23 cellular contexts compared by ENCODE assay signal in genomic region chr7:86664991-86665390, GRCh38. TPM values are rescaled to one million over a fixed set of nuclear protein-coding genes. Genes with fewer than 3 reads are reported as not detected.
DNase-seq lines count a peak whose midpoint lies in the region; ATAC-seq and TF ChIP-seq lines count a peak whose summit lies in the region.
"Had no signal": no experiment of that assay in that cellular context is flagged by ENCODE, and none has a peak within 500 bp of the region (broad histone marks: within the 10 kb centered on the region; RNA-seq: fewer than 3 reads in every experiment).

No MANE protein-coding gene starts in this region.

- H3K9me2 ChIP-seq in GM23338 (ENCODE audit: insufficient read depth), result no peaks in the 10 kb centered on the region

- no peaks in the 10 kb centered on the region for H3K36me3 ChIP-seq in GM23338 (ENCODE audit: insufficient read depth)
- H3K36me3 ChIP-seq in SJCRH30, result no peaks in the 10 kb centered on the region
- H3K36me3 ChIP-seq: BE2C; BLaER1 treated with 17β-estradiol and CSF1 and Interleukin-3, amounts not matched to agents 10 nM and 100 nM had no signal

- ATAC-seq in GM23338, result no peak

- no peak overlapping the region for H3K4me2 ChIP-seq in GM23338
- H3K4me2 ChIP-seq: BLaER1 treated with 17β-estradiol and CSF1 and Interleukin-3, amounts not matched to agents 10 nM and 100 nM had no signal

- peak overlapping the region; percentile 97 for H3K27ac ChIP-seq in angular gyrus (ENCODE audit: low read depth, low read length)
- H3K27ac ChIP-seq in dorsolateral prefrontal cortex, result peak overlapping the region; percentile 44 to 99 (median 97)
- peak overlapping the region; percentile 94 for H3K27ac ChIP-seq in substantia nigra (ENCODE audit: low read depth, low read length, poor library complexity, severe bottlenecking)
- no peak overlapping the region for H3K27ac ChIP-seq in GM23338 (ENCODE audit: low read depth)
- H3K27ac ChIP-seq in SJCRH30, result no peak overlapping the region
- H3K27ac ChIP-seq: 22Rv1; BLaER1 treated with 17β-estradiol and CSF1 and Interleukin-3, amounts not matched to agents 10 nM and 100 nM had no signal

- no peaks in the 10 kb centered on the region for H3K9me3 ChIP-seq in SJCRH30 (replicated peaks)
- H3K9me3 ChIP-seq: BE2C; BLaER1 treated with 17β-estradiol and CSF1 and Interleukin-3, amounts not matched to agents 10 nM and 100 nM had no signal

- H3F3A ChIP-seq in GM23338 (replicated peaks; ENCODE audit: low read depth), result no peaks in the 10 kb centered on the region

- no peaks in the 10 kb centered on the region for H4K20me1 ChIP-seq in GM23338 (replicated peaks; ENCODE audit: insufficient read depth)
- H4K20me1 ChIP-seq: BLaER1 treated with 17β-estradiol and CSF1 and Interleukin-3, amounts not matched to agents 10 nM and 100 nM had no signal

- no peak for TF ChIP-seq CTCF in dorsolateral prefrontal cortex (IDR thresholded peaks at IDR 0.05 in 54 of 56, conservative IDR thresholded peaks at IDR 0.05 in 2 of 56; ENCODE audit: low read depth in 1 of 56, partially characterized antibody in 56 of 56)
- TF ChIP-seq CTCF in GM23338 (conservative IDR thresholded peaks at IDR 0.05; ENCODE audit: low read depth in 2 of 2), result no peak
- TF ChIP-seq CTCF in GM13977 (IDR thresholded peaks at IDR 0.05; ENCODE audit: extremely low read depth, insufficient read depth, missing control alignments), result no peak

- H3K4me3 ChIP-seq in dorsolateral prefrontal cortex (peak overlapping the region in 12 of 59 donors; percentile 2 to 37 (median 8)), GM23338 (no peak overlapping the region), SJCRH30 (no peak overlapping the region)
- H3K4me3 ChIP-seq: BLaER1 treated with 17β-estradiol and CSF1 and Interleukin-3, amounts not matched to agents 10 nM and 100 nM had no signal

- no peak overlapping the region for H3K4me3 Mint-ChIP-seq in GM23338
- H3K4me3 Mint-ChIP-seq: CD14-positive monocyte; CD4-positive, alpha-beta T cell; CD8-positive, alpha-beta memory T cell had no signal

- H3K4me1 ChIP-seq in GM23338 (ENCODE audit: insufficient read depth) (peaks cover 19% of the 10 kb centered on the region), SJCRH30 (no peaks in the 10 kb centered on the region)
- H3K4me1 ChIP-seq: BE2C; BLaER1 treated with 17β-estradiol and CSF1 and Interleukin-3, amounts not matched to agents 10 nM and 100 nM had no signal

- H3K4me1 Mint-ChIP-seq in GM23338, result peaks cover 17% of the 10 kb centered on the region
- H3K4me1 Mint-ChIP-seq: CD14-positive monocyte; CD8-positive, alpha-beta memory T cell had no signal

- no peaks in the 10 kb centered on the region for H3K36me3 Mint-ChIP-seq in GM23338 (ENCODE audit: low read depth)
- H3K36me3 Mint-ChIP-seq: CD14-positive monocyte; CD8-positive, alpha-beta memory T cell had no signal

- no peak overlapping the region for H3K27ac Mint-ChIP-seq in GM23338
- H3K27ac Mint-ChIP-seq: CD14-positive monocyte; CD4-positive, alpha-beta T cell; CD8-positive, alpha-beta memory T cell had no signal

- in situ Hi-C loops in GM13977 (cut with MboI; ENCODE audit: low pct_unique_long_range_greater_than_20kb, low sequenced_read_pairs, unreplicated experiment), result loop anchor here (10.0 kb wide), 1 partner anchor 150 kb away; no protein-coding TSS in a partner anchor

- no peaks in the 10 kb centered on the region for H3K9me3 Mint-ChIP-seq in GM23338
- H3K9me3 Mint-ChIP-seq: CD4-positive, alpha-beta T cell had no signal

- intact Hi-C loops in dorsolateral prefrontal cortex (cut with DNase I), result loop anchor here (5.0 kb wide), 2 partner anchors 42 to 152 kb away; no protein-coding TSS in a partner anchor

- no peak overlapping the region for H2AFZ ChIP-seq in GM23338

- no peak for DNase-seq in dorsolateral prefrontal cortex
- DNase-seq in inferior parietal cortex (ENCODE audit: extremely low spot score), result peak; percentile 64
- no peak for DNase-seq in substantia nigra (lab: John Stamatoyannopoulos, UW)
- DNase-seq in GM23338 (ENCODE audit: low spot score), result no peak
- no peak for DNase-seq in SJCRH30
- no peak for DNase-seq in RPMI8226
- DNase-seq in GM13977 (ENCODE audit: low spot score), result no peak
- DNase-seq: AML-193; BE2C; CD4-positive, alpha-beta T cell; CD8-positive, alpha-beta memory T cell; DMS 273 treated with DMSO at 0.1 percent for 48 hours; DMS79 treated with DMSO at 0.1 percent for 48 hours; GF-D8; H7; HCEC 1CT had no signal

- no peaks in the 10 kb centered on the region for H3K27me3 ChIP-seq in dorsolateral prefrontal cortex
- H3K27me3 ChIP-seq in GM23338 (ENCODE audit: insufficient read depth), result no peaks in the 10 kb centered on the region
- H3K27me3 ChIP-seq in SJCRH30, result no peaks in the 10 kb centered on the region
- H3K27me3 ChIP-seq: BE2C; BLaER1 treated with 17β-estradiol and CSF1 and Interleukin-3, amounts not matched to agents 10 nM and 100 nM had no signal

- no peaks in the 10 kb centered on the region for H3K27me3 Mint-ChIP-seq in GM23338 (ENCODE audit: insufficient read depth, low read depth, poor library complexity)
- H3K27me3 Mint-ChIP-seq: CD4-positive, alpha-beta T cell; CD8-positive, alpha-beta memory T cell had no signal

- no peaks in the 10 kb centered on the region for H3K79me2 ChIP-seq in GM23338 (replicated peaks; ENCODE audit: insufficient read depth)

TF ChIP-seq in GM23338, 12 proteins besides CTCF, POLR2A, EP300 and RAD21:
- TF ChIP-seq ZNF114 (CRISPR knock-in tag; IDR thresholded peaks at IDR 0.05), result no peak
- no peak for TF ChIP-seq EZH2 (IDR thresholded peaks at IDR 0.05; ENCODE audit: low read depth, unreplicated experiment)
- TF ChIP-seq ZNF331 (CRISPR knock-in tag; IDR thresholded peaks at IDR 0.05; ENCODE audit: low read depth), result no peak
- no peak for TF ChIP-seq CREB1 (CRISPR knock-in tag; IDR thresholded peaks at IDR 0.05; ENCODE audit: low read depth)
- no peak for TF ChIP-seq POLR2AphosphoS5 (IDR thresholded peaks at IDR 0.05; ENCODE audit: low read depth)
- TF ChIP-seq, protein P1, sequence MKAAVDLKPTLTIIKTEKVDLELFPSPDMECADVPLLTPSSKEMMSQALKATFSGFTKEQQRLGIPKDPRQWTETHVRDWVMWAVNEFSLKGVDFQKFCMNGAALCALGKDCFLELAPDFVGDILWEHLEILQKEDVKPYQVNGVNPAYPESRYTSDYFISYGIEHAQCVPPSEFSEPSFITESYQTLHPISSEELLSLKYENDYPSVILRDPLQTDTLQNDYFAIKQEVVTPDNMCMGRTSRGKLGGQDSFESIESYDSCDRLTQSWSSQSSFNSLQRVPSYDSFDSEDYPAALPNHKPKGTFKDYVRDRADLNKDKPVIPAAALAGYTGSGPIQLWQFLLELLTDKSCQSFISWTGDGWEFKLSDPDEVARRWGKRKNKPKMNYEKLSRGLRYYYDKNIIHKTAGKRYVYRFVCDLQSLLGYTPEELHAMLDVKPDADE (IDR thresholded peaks at IDR 0.05), result no peak

RNA-seq across cellular contexts. Expression of gene GRM3, which starts 21.3 kb away (rescaled TPM):
- 100 to 1,000 TPM in 15 of 120 experiments, 10 to 100 TPM in 105; 39.3 to 160 (median 71.7) TPM for total RNA-seq in dorsolateral prefrontal cortex
- 1.9 and 3.8 TPM in 2 replicates for total RNA-seq in GM23338 (2014; rRNA removed; shearing (Covaris generic))
- 0.40 and 0.79 TPM in 2 replicates for polyA plus RNA-seq in GM23338 (2016; fragmentation: Nextera tagmentation; extraction: Ambion mirVana)
- not detected in 2 replicates for total RNA-seq in SJCRH30 (2014; rRNA removed; shearing (Covaris generic))
- total RNA-seq: CD4-positive, alpha-beta T cell; CD8-positive, alpha-beta memory T cell; Daoy; G401 had no signal
- polyA plus RNA-seq: AG04450; CD14-positive monocyte; CD8-positive, alpha-beta memory T cell had no signal

Comparison
In these comparisons a context has a peak if more than half of its experiments do, and no peak if none do; other contexts are left out.
1. H3K27ac ChIP-seq: peak in angular gyrus (single experiment), dorsolateral prefrontal cortex (59 of 59) and substantia nigra (single experiment); none in GM23338 (single experiment) and SJCRH30 (single experiment).